15 cellular contexts compared by ENCODE assay signal in genomic region chr7:78175744-78176143, GRCh38.
"Had no signal": no experiment of that assay in that cellular context is flagged by ENCODE, and none has a peak within 500 bp of the region (broad histone marks: within the 10 kb centered on the region; RNA-seq: fewer than 3 reads in every experiment).

No MANE protein-coding gene starts in this region.

- H3K36me3 ChIP-seq: heart right ventricle, neural progenitor cell, pancreas, suprapubic skin had no signal

- H3K4me1 ChIP-seq: pancreas had no signal

- DNase-seq: erythroblast; heart right ventricle; kidney glomerular epithelial cell; mammary epithelial cell; mucosa of descending colon; naive thymus-derived CD8-positive, alpha-beta T cell; pancreas; right cardiac atrium; small intestine; stimulated activated CD4-positive, alpha-beta T cell treated with anti-CD3 and anti-CD28 coated beads, Interleukin-12 subunit alpha, Interleukin-12 subunit beta, amount 100 ng/mL, for 4 hours; stimulated activated naive CD8-positive, alpha-beta T cell treated with anti-CD3 and anti-CD28 coated beads, Interleukin-15, Interleukin-2, amounts not matched to agents 100 U/mL and 50 U/mL, for 24 hours; trophoblast cell had no signal

- H3K9ac ChIP-seq: neural progenitor cell had no signal

- H3K9me3 ChIP-seq: heart right ventricle, mucosa of descending colon, pancreas, suprapubic skin had no signal

- H2AFZ ChIP-seq: neural progenitor cell had no signal

- H3K4me2 ChIP-seq: neural progenitor cell had no signal

- H3K27me3 ChIP-seq: heart right ventricle, neural progenitor cell, pancreas, suprapubic skin had no signal

- ATAC-seq: left lobe of liver; mucosa of descending colon; naive thymus-derived CD8-positive, alpha-beta T cell; pancreas; stimulated activated naive CD8-positive, alpha-beta T cell treated with anti-CD3 and anti-CD28 coated beads, Interleukin-15, Interleukin-2, amounts not matched to agents 100 U/mL and 50 U/mL, for 24 hours had no signal

- H3K4me3 ChIP-seq: heart right ventricle, mucosa of descending colon, neural progenitor cell, pancreas, suprapubic skin had no signal

- H3K27ac ChIP-seq: neural progenitor cell, pancreas, suprapubic skin had no signal
